ENCODE assay signal across 10 cellular contexts in the genomic region with DNA sequence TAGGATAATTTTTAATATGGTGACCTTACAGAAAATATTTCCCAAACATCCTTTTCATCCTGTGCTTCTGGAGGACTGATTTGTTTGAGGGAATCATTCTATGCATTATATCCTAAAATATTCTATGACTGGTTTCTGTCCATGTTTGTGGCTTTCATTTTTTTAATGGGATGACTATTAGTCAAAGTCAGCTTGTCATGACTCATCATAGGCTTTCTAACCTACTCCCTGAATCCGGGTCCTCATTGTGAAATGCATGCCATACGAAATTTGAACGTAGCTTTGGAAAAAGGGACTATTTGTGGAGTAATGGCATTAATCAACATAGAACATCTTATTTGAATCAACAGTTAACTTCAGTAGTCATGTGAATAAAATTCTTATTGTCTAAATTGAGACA. TPM values are rescaled to one million over a fixed set of nuclear protein-coding genes. Genes with fewer than 3 reads are reported as not detected.
DNase-seq lines count a peak whose midpoint lies in the region; ATAC-seq and TF ChIP-seq lines count a peak whose summit lies in the region.
"Had no signal": no experiment of that assay in that cellular context is flagged by ENCODE, and none has a peak within 500 bp of the region (broad histone marks: within the 10 kb centered on the region; RNA-seq: fewer than 3 reads in every experiment).

No MANE protein-coding gene starts in this region.

- no peak for TF ChIP-seq RAD21 in SK-N-SH (IDR thresholded peaks at IDR 0.05; ENCODE audit: low read length)

- no peaks in the 10 kb centered on the region for H3K9me3 Mint-ChIP-seq in Caco-2 (ENCODE audit: unreplicated experiment)

- TF ChIP-seq EP300 in SK-N-SH (IDR thresholded peaks at IDR 0.05; ENCODE audit: borderline replicate concordance in 1 of 2, low read depth in 1 of 2, low read length in 1 of 2) = peak in 1 of 2 experiments; percentile 35; a peak in 1 of 4 replicates

- no peaks in the 10 kb centered on the region for H3K4me1 Mint-ChIP-seq in Caco-2 (ENCODE audit: low read depth, unreplicated experiment)

- H3F3A ChIP-seq in SK-N-SH (replicated peaks; ENCODE audit: insufficient read depth) = peaks cover 38% of the 10 kb centered on the region

- H3K9me2 ChIP-seq in SK-N-SH = no peaks in the 10 kb centered on the region

- H3K27me3 Mint-ChIP-seq in Caco-2 (ENCODE audit: insufficient read depth, unreplicated experiment) = no peaks in the 10 kb centered on the region

- POLR2A ChIA-PET in Caco-2 (lab: Charles Lee) = no interaction called here
- POLR2A ChIA-PET in SK-N-SH (lab: Yijun Ruan, JAX) = no interaction called here

- H3K4me1 ChIP-seq in Caco-2 = no peaks in the 10 kb centered on the region
- peaks cover 0 to 12% of the 10 kb centered on the region in 2 experiments; a peak in 1 of 4 replicates for H3K4me1 ChIP-seq in SK-N-SH (ENCODE audit: control insufficient read depth in 1 of 2, insufficient read depth in 2 of 2, low read depth in 1 of 2, low read length in 1 of 2)

- H3K36me3 ChIP-seq in Caco-2 (ENCODE audit: control insufficient read depth, insufficient read depth, low read length) (no peaks in the 10 kb centered on the region), SK-N-SH (replicated peaks in 1 of 2; ENCODE audit: control insufficient read depth in 1 of 2, insufficient read depth in 2 of 2, low read length in 1 of 2) (peaks cover 19 to 56% of the 10 kb centered on the region in 2 experiments)

- BruUV-seq in Caco-2 (replicated peaks; lab: Mats Ljungman, UMichigan) = TSS peak; percentile 40

- no peaks in the 10 kb centered on the region for H4K20me1 ChIP-seq in SK-N-SH (ENCODE audit: insufficient read depth)

- no peak overlapping the region for H3K4me3 Mint-ChIP-seq in Caco-2 (ENCODE audit: unreplicated experiment)

- H3K27me3 ChIP-seq in Caco-2 (replicated peaks; ENCODE audit: control insufficient read depth, insufficient read depth, low read length) = no peaks in the 10 kb centered on the region
- no peaks in the 10 kb centered on the region for H3K27me3 ChIP-seq in SK-N-SH (ENCODE audit: insufficient read depth)

- H3K27ac ChIP-seq in SK-N-SH (ENCODE audit: low read depth in 2 of 2, low read length in 1 of 2) = peak overlapping the region; percentile 55 to 81; a peak in 3 of 4 replicates

- TF ChIP-seq CTCF in Caco-2 (IDR thresholded peaks at IDR 0.05; ENCODE audit: insufficient read depth in 1 of 2, low read depth in 1 of 2, low read length in 1 of 2, severe bottlenecking in 1 of 2, unreplicated experiment in 1 of 2) (no peak), SK-N-SH (IDR thresholded peaks at IDR 0.05) (no peak)

- H3K9me3 ChIP-seq in Caco-2 (no peaks in the 10 kb centered on the region), SK-N-SH (no peaks in the 10 kb centered on the region)

- no peak overlapping the region for H3K27ac Mint-ChIP-seq in Caco-2 (ENCODE audit: unreplicated experiment)

- 19% methylated on average over 3 of the region's 3 CpGs for WGBS in SK-N-SH (ENCODE audit: low lambda C conversion rate)

- peak overlapping the region; percentile 43; the same call in 1 of the 2 replicates for H3K9ac ChIP-seq in SK-N-SH

- DNase-seq in Caco-2 (no peak), SK-N-SH (no peak), kidney glomerular epithelial cell (lab: John Stamatoyannopoulos, UW) (peak; percentile 14)
- DNase-seq: amygdala; left cardiac atrium; MM.1S; stimulated activated CD4-positive, alpha-beta T cell treated with anti-CD3 and anti-CD28 coated beads, Interleukin-2, amount 100 ng/mL, for 48 hours had no signal

- H3K4me3 ChIP-seq in Caco-2 (ENCODE audit: low read depth, low read length) (no peak overlapping the region), SK-N-SH (ENCODE audit: low read depth in 2 of 2, low read length in 1 of 2) (peak overlapping the region in 1 of 2 experiments; percentile 30; a peak in 1 of 4 replicates)

- H3K79me2 ChIP-seq in SK-N-SH (ENCODE audit: insufficient read depth) = no peaks in the 10 kb centered on the region

- H2AFZ ChIP-seq in SK-N-SH (ENCODE audit: low read depth) = peak overlapping the region; percentile 25

- ATAC-seq in GM18519 (IDR thresholded peaks at IDR 0.05; ENCODE audit: low FRiP score, unreplicated experiment) (no peak), HG02642 (IDR thresholded peaks at IDR 0.05; ENCODE audit: poor library complexity, unreplicated experiment) (no peak), GM21825 (IDR thresholded peaks at IDR 0.05; ENCODE audit: unreplicated experiment) (no peak)
- ATAC-seq: left cardiac atrium had no signal

- CTCF ChIA-PET in Caco-2 (lab: Charles Lee) = no interaction called here
- CTCF ChIA-PET in SK-N-SH (lab: Yijun Ruan, JAX) = interaction anchor here (1.3 kb wide), 1 partner anchor 79 kb away, joined by 4 read pairs; no protein-coding TSS in a partner anchor

- H3K4me2 ChIP-seq in SK-N-SH = peak overlapping the region; percentile 42

- intact Hi-C loops in Caco-2 (cut with micrococcal nuclease; ENCODE audit: unreplicated experiment) = no loop called here

- H3K36me3 Mint-ChIP-seq in Caco-2 (ENCODE audit: insufficient read depth, unreplicated experiment) = peaks cover 42% of the 10 kb centered on the region

TF ChIP-seq in SK-N-SH, 30 proteins besides CTCF, POLR2A, EP300 and RAD21:
- TF ChIP-seq GATA2 (CRISPR knock-in tag; IDR thresholded peaks at IDR 0.05) (no peak), TEAD4 (IDR thresholded peaks at IDR 0.05; ENCODE audit: borderline replicate concordance, insufficient read depth) (0 out of 2 replicates have a peak, but pooled peaks have one; percentile 29), MEF2A (IDR thresholded peaks at IDR 0.05; ENCODE audit: borderline replicate concordance, low read depth) (peak; percentile 65; the same call in 1 of the 2 replicates), EZH2phosphoT487 (IDR thresholded peaks at IDR 0.05; ENCODE audit: borderline replicate concordance, low read depth) (no peak), TCF12 (IDR thresholded peaks at IDR 0.05) (peak; percentile 62), TAF1 (IDR thresholded peaks at IDR 0.05; ENCODE audit: borderline replicate concordance, low read depth, low read length) (no peak), JUND (IDR thresholded peaks at IDR 0.05) (peak; percentile 86), FOSL2 (IDR thresholded peaks at IDR 0.05; ENCODE audit: borderline replicate concordance, low read depth) (peak; percentile 90)
- TF ChIP-seq, protein P1, sequence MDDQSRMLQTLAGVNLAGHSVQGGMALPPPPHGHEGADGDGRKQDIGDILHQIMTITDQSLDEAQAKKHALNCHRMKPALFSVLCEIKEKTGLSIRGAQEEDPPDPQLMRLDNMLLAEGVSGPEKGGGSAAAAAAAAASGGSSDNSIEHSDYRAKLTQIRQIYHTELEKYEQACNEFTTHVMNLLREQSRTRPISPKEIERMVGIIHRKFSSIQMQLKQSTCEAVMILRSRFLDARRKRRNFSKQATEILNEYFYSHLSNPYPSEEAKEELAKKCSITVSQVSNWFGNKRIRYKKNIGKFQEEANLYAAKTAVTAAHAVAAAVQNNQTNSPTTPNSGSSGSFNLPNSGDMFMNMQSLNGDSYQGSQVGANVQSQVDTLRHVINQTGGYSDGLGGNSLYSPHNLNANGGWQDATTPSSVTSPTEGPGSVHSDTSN (IDR thresholded peaks at IDR 0.05) = peak; percentile 95
- TF ChIP-seq, protein P2, sequence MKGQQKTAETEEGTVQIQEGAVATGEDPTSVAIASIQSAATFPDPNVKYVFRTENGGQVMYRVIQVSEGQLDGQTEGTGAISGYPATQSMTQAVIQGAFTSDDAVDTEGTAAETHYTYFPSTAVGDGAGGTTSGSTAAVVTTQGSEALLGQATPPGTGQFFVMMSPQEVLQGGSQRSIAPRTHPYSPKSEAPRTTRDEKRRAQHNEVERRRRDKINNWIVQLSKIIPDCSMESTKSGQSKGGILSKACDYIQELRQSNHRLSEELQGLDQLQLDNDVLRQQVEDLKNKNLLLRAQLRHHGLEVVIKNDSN (IDR thresholded peaks at IDR 0.05; ENCODE audit: borderline replicate concordance, low read depth) = no peak

RNA-seq across cellular contexts. Expression of a gene that starts 10.6 kb away (rescaled TPM):
- total RNA-seq in Caco-2 (2022) = 7.3 TPM in 2 replicates
- polyA plus RNA-seq in SK-N-SH (2012; rRNA removed) = 7.1 and 9.1 TPM in 2 replicates
- polyA plus RNA-seq in SK-N-SH (2012; cell fraction: cytosol; rRNA removed) = 6.8 and 7.7 TPM in 2 replicates
- 10.3 and 11.4 TPM in 2 replicates for polyA plus RNA-seq in SK-N-SH (2012; cell fraction: nucleus; rRNA removed)

RNA-seq across cellular contexts. Expression of a gene that starts 26.7 kb away (rescaled TPM):
- 44.8 and 45.6 TPM in 2 replicates for total RNA-seq in Caco-2 (2022)
- 22.4 and 39.6 TPM in 2 replicates for polyA plus RNA-seq in SK-N-SH (2012; rRNA removed)
- polyA plus RNA-seq in SK-N-SH (2012; cell fraction: cytosol; rRNA removed) = 40.4 and 41.3 TPM in 2 replicates
- polyA plus RNA-seq in SK-N-SH (2012; cell fraction: nucleus; rRNA removed) = 14.8 and 31.8 TPM in 2 replicates

RNA-seq across cellular contexts. Expression of a gene that starts 26.8 kb away (rescaled TPM):
- 56.2 and 62.1 TPM in 2 replicates for total RNA-seq in Caco-2 (2022)
- 64.2 and 90.5 TPM in 2 replicates for polyA plus RNA-seq in SK-N-SH (2012; rRNA removed)
- polyA plus RNA-seq in SK-N-SH (2012; cell fraction: cytosol; rRNA removed) = 85.2 and 94.4 TPM in 2 replicates
- 157 and 172 TPM in 2 replicates for polyA plus RNA-seq in SK-N-SH (2012; cell fraction: nucleus; rRNA removed)

RNA-seq across cellular contexts. Expression of a gene that starts 51.8 kb away (rescaled TPM):
- total RNA-seq in Caco-2 (2022) = 36.4 and 47.1 TPM in 2 replicates
- polyA plus RNA-seq in SK-N-SH (2012; rRNA removed) = 11.6 and 16.3 TPM in 2 replicates
- polyA plus RNA-seq in SK-N-SH (2012; cell fraction: cytosol; rRNA removed) = 8.5 and 9.2 TPM in 2 replicates
- polyA plus RNA-seq in SK-N-SH (2012; cell fraction: nucleus; rRNA removed) = 29.2 and 42.5 TPM in 2 replicates

RNA-seq across cellular contexts. Expression of a gene that starts 58.4 kb away (rescaled TPM):
- 45.4 and 46.3 TPM in 2 replicates for total RNA-seq in Caco-2 (2022)
- 25.8 and 32.0 TPM in 2 replicates for polyA plus RNA-seq in SK-N-SH (2012; rRNA removed)
- 16.2 and 19.1 TPM in 2 replicates for polyA plus RNA-seq in SK-N-SH (2012; cell fraction: cytosol; rRNA removed)
- 92.0 and 108 TPM in 2 replicates for polyA plus RNA-seq in SK-N-SH (2012; cell fraction: nucleus; rRNA removed)
